ENCODE assay signal across 23 cellular contexts in genomic region chr2:236909802-236910201, GRCh38.
"Had no signal": no experiment of that assay in that cellular context is flagged by ENCODE, and none has a peak within 500 bp of the region (broad histone marks: within the 10 kb centered on the region; RNA-seq: fewer than 3 reads in every experiment).

No MANE protein-coding gene starts in this region.

- DNase-seq: Kasumi-1, MM.1S, NCI-H1092 treated with DMSO at 0.1 percent for 48 hours, NCI-H1436, NCI-H187, NCI-H2029, NCI-H2081 treated with DMSO at 0.1 percent for 48 hours, NCI-H2171, NCI-H226, NCI-H446, NCI-H510A, NCI-H524 treated with DMSO at 0.1 percent for 48 hours, NCI-H774, Right ventricle myocardium superior, RPMI8226, SIG-M5 had no signal

- H3K9me3 ChIP-seq: SJSA1 had no signal

- H3K27ac ChIP-seq: HL-60, KMS-11, SJSA1, SK-N-MC had no signal

- H3K4me2 ChIP-seq: KMS-11 had no signal

- H3K36me3 ChIP-seq: SJSA1 had no signal

- H3K4me3 ChIP-seq: K562, SJSA1, SK-N-MC had no signal

- FAIRE-seq: HTR-8/SVneo, K562, RCC 7860 had no signal

- H3K27me3 ChIP-seq: SJSA1 had no signal

- ATAC-seq: K562 had no signal

- H3K9ac ChIP-seq: KMS-11 had no signal
